Comparison of ENCODE assay signal across 5 cellular contexts in genomic region chr12:109258201-109258600, GRCh38. TPM values are rescaled to one million over a fixed set of nuclear protein-coding genes. Genes with fewer than 3 reads are reported as not detected.
"Had no signal": no experiment of that assay in that cellular context is flagged by ENCODE, and none has a peak within 500 bp of the region (broad histone marks: within the 10 kb centered on the region; RNA-seq: fewer than 3 reads in every experiment).

No MANE protein-coding gene starts in this region.

- H3K4me3 ChIP-seq: GM23338 had no signal

- ATAC-seq: GM23338 had no signal

- DNase-seq: H9, HCEC 1CT, IMR-90 had no signal

RNA-seq across cellular contexts. Expression of gene FOXN4, which starts 50.9 kb away (rescaled TPM):
- total RNA-seq: HT-29, IMR-90 had no signal
- polyA plus RNA-seq: IMR-90 had no signal
